In genomic region chr2:9013403-9013802, GRCh38 we compare ENCODE assay signal across 36 cellular contexts.
"Had no signal": no experiment of that assay in that cellular context is flagged by ENCODE, and none has a peak within 500 bp of the region (broad histone marks: within the 10 kb centered on the region; RNA-seq: fewer than 3 reads in every experiment).

No MANE protein-coding gene starts in this region.

- DNase-seq: Karpas-422, Kasumi-1, MG63, MM.1S, MV-4-11, NCI-H1048, NCI-H1092, NCI-H1092 treated with DMSO at 0.1 percent for 48 hours, NCI-H1105, NCI-H1105 treated with DMSO at 0.1 percent for 48 hours, NCI-H1417, NCI-H1417 treated with DMSO at 0.1 percent for 48 hours, NCI-H1436, NCI-H1436 treated with DMSO at 0.1 percent for 48 hours, NCI-H146, NCI-H1694, NCI-H187, NCI-H187 treated with DMSO at 0.1 percent for 48 hours, NCI-H1930, NCI-H2029, NCI-H2029 treated with DMSO at 0.1 percent for 48 hours, NCI-H2081, NCI-H2081 treated with DMSO at 0.1 percent for 48 hours, NCI-H2107, NCI-H2171, NCI-H2171 treated with DMSO at 0.1 percent for 48 hours, NCI-H2227 treated with DMSO at 0.1 percent for 48 hours, NCI-H226, NCI-H345, NCI-H446, NCI-H446 treated with DMSO at 0.1 percent for 48 hours, NCI-H510A, NCI-H510A treated with DMSO at 0.1 percent for 48 hours, NCI-H524, NCI-H524 treated with DMSO at 0.1 percent for 48 hours, NCI-H526 had no signal

- H3K9me3 ChIP-seq: MG63 had no signal

- H3K36me3 ChIP-seq: MG63 had no signal

- H3K4me3 ChIP-seq: MG63 had no signal
